18 cellular contexts compared by ENCODE assay signal in the genomic region with DNA sequence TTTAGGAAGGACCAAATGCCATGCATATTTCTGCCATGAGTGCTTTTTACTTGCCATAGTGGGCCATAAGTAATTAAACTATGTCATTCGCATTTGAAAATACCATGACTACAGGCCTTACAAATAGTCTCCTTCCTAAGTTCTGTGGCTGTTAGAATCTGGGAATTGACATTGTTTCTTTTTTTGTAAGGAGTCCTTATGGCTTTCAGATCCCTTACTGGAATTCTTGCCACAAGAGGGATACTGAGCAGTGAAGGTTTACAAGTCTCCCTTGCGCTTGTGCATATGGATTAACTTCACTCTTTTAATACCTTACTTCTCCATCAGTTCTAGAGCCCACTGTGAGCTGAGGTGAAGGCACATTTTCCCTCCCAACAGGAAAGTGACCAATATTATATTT.
"Had no signal": no experiment of that assay in that cellular context is flagged by ENCODE, and none has a peak within 500 bp of the region (broad histone marks: within the 10 kb centered on the region; RNA-seq: fewer than 3 reads in every experiment).

No MANE protein-coding gene starts in this region.

- H3K9me3 ChIP-seq: ascending aorta, breast epithelium, esophagus squamous epithelium, pancreas, sigmoid colon, thoracic aorta had no signal

- H3K4me1 Mint-ChIP-seq: activated naive CD4-positive, alpha-beta T cell treated with anti-CD3 and anti-CD28 coated beads, Interleukin-2, amount 50 U/mL, for 24 hours; memory B cell; naive thymus-derived CD4-positive, alpha-beta T cell; stimulated activated effector memory CD8-positive, alpha-beta T cell treated with anti-CD3 and anti-CD28 coated beads, Interleukin-12 subunit alpha, Interleukin-12 subunit beta, amount 100 ng/mL, for 72 hours had no signal

- H3K4me1 ChIP-seq: ascending aorta, breast epithelium, esophagus squamous epithelium, pancreas had no signal

- H3K4me3 Mint-ChIP-seq: activated naive CD4-positive, alpha-beta T cell treated with anti-CD3 and anti-CD28 coated beads, Interleukin-2, amount 50 U/mL, for 24 hours; memory B cell; naive thymus-derived CD4-positive, alpha-beta T cell; stimulated activated effector memory CD8-positive, alpha-beta T cell treated with anti-CD3 and anti-CD28 coated beads, Interleukin-12 subunit alpha, Interleukin-12 subunit beta, amount 100 ng/mL, for 72 hours; T-helper 1 cell treated with Interleukin-12 subunit alpha and Interleukin-12 subunit beta and Interleukin-4 antibody, amounts not matched to agents 30 μg/mL and 1 μg/mL, for 36 hours had no signal

- H3K4me3 ChIP-seq: ascending aorta, breast epithelium, esophagus squamous epithelium, pancreas, sigmoid colon, thoracic aorta had no signal

- H3K36me3 Mint-ChIP-seq: activated naive CD4-positive, alpha-beta T cell treated with anti-CD3 and anti-CD28 coated beads, Interleukin-2, amount 50 U/mL, for 24 hours; memory B cell; naive thymus-derived CD4-positive, alpha-beta T cell; stimulated activated effector memory CD8-positive, alpha-beta T cell treated with anti-CD3 and anti-CD28 coated beads, Interleukin-12 subunit alpha, Interleukin-12 subunit beta, amount 100 ng/mL, for 72 hours had no signal

- DNase-seq: activated CD4-positive, alpha-beta T cell treated with anti-CD3 and anti-CD28 coated beads, Interleukin-2, amount 50 U/mL, for 1 hour; activated CD8-positive, alpha-beta memory T cell treated with anti-CD3 and anti-CD28 coated beads, Interleukin-2, amount 50 U/mL, for 48 hours; activated gamma-delta T cell; activated T-cell treated with anti-CD3 and anti-CD28 coated beads, Interleukin-2, amount 50 U/mL, for 48 hours; effector CD8-positive, alpha-beta T cell; esophagus squamous epithelium; kidney; naive thymus-derived CD4-positive, alpha-beta T cell; pancreas; sigmoid colon; stimulated activated CD4-positive, alpha-beta T cell treated with anti-CD3 and anti-CD28 coated beads, Interleukin-4, amount 100 ng/mL, for 24 hours had no signal

- H3K27ac ChIP-seq: ascending aorta, breast epithelium, esophagus squamous epithelium, pancreas, sigmoid colon, thoracic aorta had no signal

- H3K9me3 Mint-ChIP-seq: activated naive CD4-positive, alpha-beta T cell treated with anti-CD3 and anti-CD28 coated beads, Interleukin-2, amount 50 U/mL, for 24 hours had no signal

- H3K27me3 Mint-ChIP-seq: activated naive CD4-positive, alpha-beta T cell treated with anti-CD3 and anti-CD28 coated beads, Interleukin-2, amount 50 U/mL, for 24 hours; memory B cell; naive thymus-derived CD4-positive, alpha-beta T cell had no signal

- H3K27me3 ChIP-seq: ascending aorta, breast epithelium, esophagus squamous epithelium, pancreas, sigmoid colon had no signal

- H3K36me3 ChIP-seq: ascending aorta, breast epithelium, esophagus squamous epithelium, pancreas, sigmoid colon, thoracic aorta had no signal

- H3K27ac Mint-ChIP-seq: activated naive CD4-positive, alpha-beta T cell treated with anti-CD3 and anti-CD28 coated beads, Interleukin-2, amount 50 U/mL, for 24 hours; memory B cell; naive thymus-derived CD4-positive, alpha-beta T cell; stimulated activated effector memory CD8-positive, alpha-beta T cell treated with anti-CD3 and anti-CD28 coated beads, Interleukin-12 subunit alpha, Interleukin-12 subunit beta, amount 100 ng/mL, for 72 hours; T-helper 1 cell treated with Interleukin-12 subunit alpha and Interleukin-12 subunit beta and Interleukin-4 antibody, amounts not matched to agents 30 μg/mL and 1 μg/mL, for 36 hours had no signal
